Comparison of ENCODE assay signal across 1 cellular context in the genomic region with DNA sequence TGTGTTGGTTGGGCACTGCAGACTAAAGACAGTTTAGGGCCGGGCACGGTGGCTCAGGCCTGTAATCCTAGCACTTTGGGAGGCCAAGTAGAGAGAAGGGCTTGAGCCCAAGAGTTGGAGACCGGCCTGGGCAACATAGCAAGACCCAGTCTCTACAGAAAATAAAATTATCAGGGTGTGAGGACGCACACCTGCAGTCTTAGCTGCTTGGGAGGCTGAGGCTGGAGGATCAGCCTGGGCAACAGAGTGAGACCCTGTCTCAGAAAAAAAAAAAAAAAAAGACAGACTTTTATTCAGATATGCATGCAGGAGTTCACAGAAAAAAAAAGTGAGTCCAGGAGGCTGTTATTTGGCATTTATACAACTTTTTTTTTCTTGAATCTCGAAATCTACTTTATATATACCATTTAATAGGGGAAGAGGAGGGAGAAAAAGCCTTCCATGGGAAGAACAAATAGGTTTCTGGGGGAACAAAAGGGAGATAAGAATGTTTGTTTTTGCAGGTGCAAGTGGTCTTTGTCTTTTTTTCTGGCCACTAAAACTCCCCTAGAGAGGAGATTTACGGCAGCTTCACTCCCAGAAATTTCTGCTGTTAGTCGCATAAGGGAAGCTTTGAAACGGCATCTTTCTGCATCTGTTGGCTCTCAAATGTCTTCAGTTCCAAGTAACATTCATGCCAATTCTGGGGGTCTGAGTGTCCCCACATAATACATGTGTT.
TF ChIP-seq lines count a peak whose summit lies in the region.

No MANE protein-coding gene starts in this region.

TF ChIP-seq in WTC11, 78 proteins besides CTCF, POLR2A, EP300 and RAD21 (continued from another document):
- TF ChIP-seq, protein P1, sequence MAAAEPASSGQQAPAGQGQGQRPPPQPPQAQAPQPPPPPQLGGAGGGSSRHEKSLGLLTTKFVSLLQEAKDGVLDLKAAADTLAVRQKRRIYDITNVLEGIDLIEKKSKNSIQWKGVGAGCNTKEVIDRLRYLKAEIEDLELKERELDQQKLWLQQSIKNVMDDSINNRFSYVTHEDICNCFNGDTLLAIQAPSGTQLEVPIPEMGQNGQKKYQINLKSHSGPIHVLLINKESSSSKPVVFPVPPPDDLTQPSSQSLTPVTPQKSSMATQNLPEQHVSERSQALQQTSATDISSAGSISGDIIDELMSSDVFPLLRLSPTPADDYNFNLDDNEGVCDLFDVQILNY (CRISPR knock-in tag; IDR thresholded peaks at IDR 0.05) = no peak
- TF ChIP-seq, protein P2, sequence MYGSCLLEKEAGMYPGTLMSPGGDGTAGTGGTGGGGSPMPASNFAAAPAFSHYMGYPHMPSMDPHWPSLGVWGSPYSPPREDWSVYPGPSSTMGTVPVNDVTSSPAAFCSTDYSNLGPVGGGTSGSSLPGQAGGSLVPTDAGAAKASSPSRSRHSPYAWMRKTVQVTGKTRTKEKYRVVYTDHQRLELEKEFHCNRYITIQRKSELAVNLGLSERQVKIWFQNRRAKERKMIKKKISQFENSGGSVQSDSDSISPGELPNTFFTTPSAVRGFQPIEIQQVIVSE (CRISPR knock-in tag; IDR thresholded peaks at IDR 0.05; ENCODE audit: borderline replicate concordance) = no peak
- TF ChIP-seq SMAD4 (CRISPR knock-in tag; IDR thresholded peaks at IDR 0.05) = no peak
- TF ChIP-seq ZNF121 (CRISPR knock-in tag; IDR thresholded peaks at IDR 0.05) = peak; percentile 87
- no peak for TF ChIP-seq ESRRA (CRISPR knock-in tag; IDR thresholded peaks at IDR 0.05; ENCODE audit: borderline replicate concordance)
- no peak for TF ChIP-seq CBFB (CRISPR knock-in tag; IDR thresholded peaks at IDR 0.05; ENCODE audit: low read depth)
- TF ChIP-seq ZNF671 (CRISPR knock-in tag; IDR thresholded peaks at IDR 0.05) = no peak
- 0 out of 2 replicates have a peak, but pooled peaks have one; percentile 48 for TF ChIP-seq GTF2I (CRISPR knock-in tag; conservative IDR thresholded peaks at IDR 0.05)
